ENCODE assay signal across 17 cellular contexts in genomic region chr7:152086513-152086912, GRCh38.
DNase-seq lines count a peak whose midpoint lies in the region; ATAC-seq, FAIRE-seq and TF ChIP-seq lines count a peak whose summit lies in the region.
"Had no signal": no experiment of that assay in that cellular context is flagged by ENCODE, and none has a peak within 500 bp of the region (broad histone marks: within the 10 kb centered on the region; RNA-seq: fewer than 3 reads in every experiment).

No MANE protein-coding gene starts in this region.

- FAIRE-seq in bronchial epithelial cell (lab: Jason Lieb, UNC): no peak

- H3K79me2 ChIP-seq in neural progenitor cell (ENCODE audit: low read depth): peaks cover 31% of the 10 kb centered on the region

- CTCF ChIA-PET in MCF 10A (lab: Yijun Ruan, JAX): interaction anchor here (0.6 kb wide), 2 partner anchors 525 to 1176 kb away, joined by 3 read pairs; no protein-coding TSS in a partner anchor

- TF ChIP-seq CTCF in MCF 10A (IDR thresholded peaks at IDR 0.05; ENCODE audit: unreplicated experiment) (no peak), breast epithelium (IDR thresholded peaks at IDR 0.05) (no peak), bronchial epithelial cell (IDR thresholded peaks at IDR 0.05; ENCODE audit: insufficient read depth, low read length, severe bottlenecking) (no peak), neural progenitor cell (IDR thresholded peaks at IDR 0.05) (no peak)

- no peak for ATAC-seq in GM21576 (IDR thresholded peaks at IDR 0.05; ENCODE audit: unreplicated experiment)
- ATAC-seq in HG03354 (IDR thresholded peaks at IDR 0.05; ENCODE audit: poor library complexity, severe bottlenecking, unreplicated experiment): no peak
- ATAC-seq: SK-N-SH treated with all-trans-retinoic acid at 6 μM for 48 hours had no signal

- H3K36me3 ChIP-seq in breast epithelium (no peaks in the 10 kb centered on the region), bronchial epithelial cell (ENCODE audit: control insufficient read depth, insufficient read depth, low read length) (no peaks in the 10 kb centered on the region), neural progenitor cell (peaks cover 5% of the 10 kb centered on the region)

- H4K20me1 ChIP-seq in neural progenitor cell (ENCODE audit: low read depth): no peaks in the 10 kb centered on the region

- H3K27ac Mint-ChIP-seq in MCF 10A (ENCODE audit: low read depth, unreplicated experiment): no peak overlapping the region
- H3K27ac Mint-ChIP-seq in neural progenitor cell: no peak overlapping the region
- H3K27ac Mint-ChIP-seq: CD14-positive monocyte; H9; IgD-negative memory B cell; T-helper 2 cell treated with Interferon-gamma antibody and Interleukin-4, amounts not matched to agents 5 μg/mL and 100 μg/mL, for 36 hours had no signal

- no peak overlapping the region for H2AFZ ChIP-seq in neural progenitor cell (replicated peaks)

- H3K4me3 Mint-ChIP-seq in MCF 10A (ENCODE audit: unreplicated experiment) (no peak overlapping the region), neural progenitor cell (no peak overlapping the region)
- H3K4me3 Mint-ChIP-seq: CD14-positive monocyte; H9; IgD-negative memory B cell; T-helper 2 cell treated with Interferon-gamma antibody and Interleukin-4, amounts not matched to agents 5 μg/mL and 100 μg/mL, for 36 hours had no signal

- H3K27ac ChIP-seq in breast epithelium (no peak overlapping the region), neural progenitor cell (no peak overlapping the region)

- no TSS peak for BruUV-seq in MCF 10A (replicated peaks; lab: Mats Ljungman, UMichigan)

- peaks cover 12% of the 10 kb centered on the region for H3F3A ChIP-seq in neural progenitor cell (ENCODE audit: low read depth)

- POLR2A ChIA-PET in MCF 10A (lab: Yijun Ruan, JAX): interaction anchor here (1.5 kb wide), 1 partner anchor 9 kb away, joined by 3 read pairs; no protein-coding TSS in a partner anchor

- H3K27me3 ChIP-seq in breast epithelium: no peaks in the 10 kb centered on the region
- H3K27me3 ChIP-seq in bronchial epithelial cell (ENCODE audit: control insufficient read depth, insufficient read depth, low read length): no peaks in the 10 kb centered on the region
- H3K27me3 ChIP-seq in neural progenitor cell: no peaks in the 10 kb centered on the region

- H3K4me1 Mint-ChIP-seq in MCF 10A (ENCODE audit: insufficient read depth, unreplicated experiment): peaks cover 34% of the 10 kb centered on the region
- H3K4me1 Mint-ChIP-seq in neural progenitor cell: no peaks in the 10 kb centered on the region

- peaks cover 7% of the 10 kb centered on the region for H3K9me3 Mint-ChIP-seq in MCF 10A (ENCODE audit: unreplicated experiment)
- H3K9me3 Mint-ChIP-seq in neural progenitor cell: peaks cover 15% of the 10 kb centered on the region

- no peak for TF ChIP-seq POLR2A in breast epithelium (IDR thresholded peaks at IDR 0.05)

- H3K4me2 ChIP-seq in neural progenitor cell: no peak overlapping the region

- DNase-seq in MCF 10A (ENCODE audit: unreplicated experiment) (peak; percentile 56), breast epithelium (ENCODE audit: low spot score in 2 of 2) (no peak), NCI-H69 (lab: John Stamatoyannopoulos, UW) (peak; percentile 14), bronchial epithelial cell (ENCODE audit: low read depth) (peak; percentile 18), neural progenitor cell (ENCODE audit: low spot score) (no peak)
- DNase-seq: H9, Kasumi-1, NCI-H1092 treated with DMSO at 0.1 percent for 48 hours, NCI-H1436 treated with DMSO at 0.1 percent for 48 hours, NCI-H2029, SIG-M5 had no signal

- H3K9me3 ChIP-seq in breast epithelium: peaks cover 10 to 11% of the 10 kb centered on the region in 2 donors
- no peaks in the 10 kb centered on the region for H3K9me3 ChIP-seq in neural progenitor cell (ENCODE audit: low read depth)

- H3K27me3 Mint-ChIP-seq in MCF 10A (ENCODE audit: insufficient read depth, unreplicated experiment): no peaks in the 10 kb centered on the region
- peaks cover 2% of the 10 kb centered on the region for H3K27me3 Mint-ChIP-seq in neural progenitor cell (ENCODE audit: insufficient read depth, low read depth)
- H3K27me3 Mint-ChIP-seq: IgD-negative memory B cell had no signal

- intact Hi-C loops in MCF 10A (cut with micrococcal nuclease): no loop called here
- intact Hi-C loops in breast epithelium (cut with DNase I; ENCODE audit: low total_unique reads): no loop called here

- H3K36me3 Mint-ChIP-seq in MCF 10A (ENCODE audit: insufficient read depth, unreplicated experiment): no peaks in the 10 kb centered on the region
- peaks cover 10% of the 10 kb centered on the region for H3K36me3 Mint-ChIP-seq in neural progenitor cell

- H3K4me1 ChIP-seq in breast epithelium (no peaks in the 10 kb centered on the region), neural progenitor cell (peaks cover 31% of the 10 kb centered on the region)

- H3K4me3 ChIP-seq in breast epithelium (no peak overlapping the region), bronchial epithelial cell (ENCODE audit: low read depth, low read length) (no peak overlapping the region), neural progenitor cell (no peak overlapping the region)

- no peak overlapping the region for H3K9ac ChIP-seq in neural progenitor cell

Comparison
In these comparisons a context has a peak if more than half of its experiments do, and no peak if none do; other contexts are left out.
1. DNase-seq: peak in MCF 10A (single experiment), NCI-H69 (single experiment) and bronchial epithelial cell (single experiment); none in breast epithelium (0 of 2) and neural progenitor cell (single experiment).